ENCODE assay signal across 14 cellular contexts in genomic region chr22:48588151-48588880, GRCh38.
DNase-seq lines count a peak whose midpoint lies in the region; ATAC-seq and TF ChIP-seq lines count a peak whose summit lies in the region.
"Had no signal": no experiment of that assay in that cellular context is flagged by ENCODE, and none has a peak within 500 bp of the region (broad histone marks: within the 10 kb centered on the region; RNA-seq: fewer than 3 reads in every experiment).

No MANE protein-coding gene starts in this region.

- DNase-seq in Right ventricle myocardium superior (peak; percentile 29), left ventricle myocardium inferior (no peak), chondrocyte (ENCODE audit: low spot score) (peak; percentile 82), neural crest cell (ENCODE audit: low read depth, low spot score) (no peak), neural progenitor cell (ENCODE audit: low spot score) (no peak), NCI-H1048 (lab: John Stamatoyannopoulos, UW) (no peak), UCSD-AML1 (lab: John Stamatoyannopoulos, UW; ENCODE audit: unreplicated experiment) (no peak)
- DNase-seq: 8988T; C1 segment of cervical spinal cord; CD4-positive, CD25-positive, alpha-beta regulatory T cell; CD8-positive, alpha-beta memory T cell; COR-L47; GM23248; HCEC 1CT had no signal

- no peak overlapping the region for H3K4me3 ChIP-seq in left ventricle myocardium inferior
- no peak overlapping the region for H3K4me3 ChIP-seq in neural progenitor cell
- H3K4me3 ChIP-seq: GM23248 had no signal

- no peak overlapping the region for H3K9ac ChIP-seq in neural progenitor cell
- H3K9ac ChIP-seq: GM23248 had no signal

- no peak for TF ChIP-seq CTCF in left ventricle myocardium inferior (IDR thresholded peaks at IDR 0.05; ENCODE audit: borderline replicate concordance)
- no peak for TF ChIP-seq CTCF in chondrocyte (IDR thresholded peaks at IDR 0.05)
- TF ChIP-seq CTCF in neural crest cell (conservative IDR thresholded peaks at IDR 0.05) = no peak
- TF ChIP-seq CTCF in neural progenitor cell (IDR thresholded peaks at IDR 0.05) = no peak

- peaks cover 67% of the 10 kb centered on the region for H4K20me1 ChIP-seq in neural progenitor cell (ENCODE audit: low read depth)

- no peak overlapping the region for H3K4me2 ChIP-seq in neural progenitor cell

- H3K4me3 Mint-ChIP-seq in chondrocyte (ENCODE audit: unreplicated experiment) (no peak overlapping the region), neural crest cell (no peak overlapping the region), neural progenitor cell (no peak overlapping the region)
- H3K4me3 Mint-ChIP-seq: CD4-positive, CD25-positive, alpha-beta regulatory T cell; CD8-positive, alpha-beta memory T cell had no signal

- H3K4me1 Mint-ChIP-seq in chondrocyte (ENCODE audit: low read depth) = no peaks in the 10 kb centered on the region
- H3K4me1 Mint-ChIP-seq in neural crest cell = peaks cover 4% of the 10 kb centered on the region
- H3K4me1 Mint-ChIP-seq in neural progenitor cell = no peaks in the 10 kb centered on the region
- H3K4me1 Mint-ChIP-seq: CD4-positive, CD25-positive, alpha-beta regulatory T cell; CD8-positive, alpha-beta memory T cell had no signal

- H3K9me3 Mint-ChIP-seq in chondrocyte (ENCODE audit: low read depth) (no peaks in the 10 kb centered on the region), neural crest cell (no peaks in the 10 kb centered on the region), neural progenitor cell (no peaks in the 10 kb centered on the region)
- H3K9me3 Mint-ChIP-seq: CD4-positive, CD25-positive, alpha-beta regulatory T cell; CD8-positive, alpha-beta memory T cell had no signal

- H3K36me3 ChIP-seq in left ventricle myocardium inferior = no peaks in the 10 kb centered on the region
- H3K36me3 ChIP-seq in neural progenitor cell = no peaks in the 10 kb centered on the region

- H3F3A ChIP-seq in neural progenitor cell (ENCODE audit: low read depth) = peaks cover 16% of the 10 kb centered on the region

- H3K36me3 Mint-ChIP-seq in chondrocyte (ENCODE audit: low read depth) (no peaks in the 10 kb centered on the region), neural crest cell (ENCODE audit: low read depth) (no peaks in the 10 kb centered on the region), neural progenitor cell (no peaks in the 10 kb centered on the region)
- H3K36me3 Mint-ChIP-seq: CD4-positive, CD25-positive, alpha-beta regulatory T cell; CD8-positive, alpha-beta memory T cell had no signal

- H3K4me1 ChIP-seq in left ventricle myocardium inferior (no peaks in the 10 kb centered on the region), neural progenitor cell (no peaks in the 10 kb centered on the region)

- H3K27ac Mint-ChIP-seq in chondrocyte (ENCODE audit: unreplicated experiment) = no peak overlapping the region
- peak overlapping the region; percentile 57 for H3K27ac Mint-ChIP-seq in neural crest cell (ENCODE audit: unreplicated experiment)
- no peak overlapping the region for H3K27ac Mint-ChIP-seq in neural progenitor cell
- H3K27ac Mint-ChIP-seq: CD4-positive, CD25-positive, alpha-beta regulatory T cell had no signal

- intact Hi-C loops in Right ventricle myocardium superior (cut with DNase I) (no loop called here), left ventricle myocardium inferior (cut with micrococcal nuclease) (no loop called here)

- H2AFZ ChIP-seq in neural progenitor cell (replicated peaks) = no peak overlapping the region
- H2AFZ ChIP-seq: GM23248 had no signal

- H3K27ac ChIP-seq in left ventricle myocardium inferior (replicated peaks) (no peak overlapping the region), neural progenitor cell (no peak overlapping the region)
- H3K27ac ChIP-seq: GM23248 had no signal

- ATAC-seq in Right ventricle myocardium superior (ENCODE audit: poor library complexity) = no peak

- H3K27me3 Mint-ChIP-seq in chondrocyte (ENCODE audit: low read depth) (no peaks in the 10 kb centered on the region), neural crest cell (ENCODE audit: low read depth) (no peaks in the 10 kb centered on the region), neural progenitor cell (ENCODE audit: insufficient read depth, low read depth) (no peaks in the 10 kb centered on the region)
- H3K27me3 Mint-ChIP-seq: CD4-positive, CD25-positive, alpha-beta regulatory T cell had no signal

- H3K79me2 ChIP-seq in neural progenitor cell (ENCODE audit: low read depth) = peaks cover 56% of the 10 kb centered on the region

- no peaks in the 10 kb centered on the region for H3K9me3 ChIP-seq in left ventricle myocardium inferior (replicated peaks)
- no peaks in the 10 kb centered on the region for H3K9me3 ChIP-seq in neural progenitor cell (ENCODE audit: low read depth)

- H3K27me3 ChIP-seq in left ventricle myocardium inferior (ENCODE audit: low read depth) (peaks cover 94% of the 10 kb centered on the region), neural progenitor cell (no peaks in the 10 kb centered on the region)

Comparison
In these comparisons a context has a peak if more than half of its experiments do, and no peak if none do; other contexts are left out.
1. DNase-seq: peak in Right ventricle myocardium superior (single experiment) and chondrocyte (single experiment); none in left ventricle myocardium inferior (single experiment), neural crest cell (single experiment), neural progenitor cell (single experiment), NCI-H1048 (single experiment) and UCSD-AML1 (single experiment).